In the genomic region with DNA sequence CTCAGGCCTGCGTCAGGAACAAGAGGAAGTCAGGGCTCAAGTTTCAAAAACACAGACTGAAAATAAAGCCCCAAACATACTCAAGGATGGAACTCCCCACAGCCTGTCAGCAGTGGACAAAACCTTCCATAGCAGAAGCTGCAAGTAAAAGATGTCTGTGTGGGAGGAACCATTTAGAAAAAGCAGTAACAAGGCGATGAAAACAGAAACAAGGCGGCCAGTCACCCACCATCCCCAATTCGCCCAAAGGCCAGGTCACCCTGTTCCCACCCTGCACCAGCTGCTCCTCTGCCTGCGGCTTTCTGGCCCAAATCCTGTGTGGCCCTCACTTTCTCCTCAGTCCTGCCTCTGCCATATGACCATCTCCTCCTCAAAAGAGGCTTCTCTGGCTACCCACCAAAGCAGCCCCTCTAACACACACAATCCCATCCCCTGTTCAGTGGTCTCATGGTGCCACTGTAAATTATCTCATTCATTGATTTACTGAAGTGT, we compare ENCODE assay signal across 1 cellular context.
TF ChIP-seq lines count a peak whose summit lies in the region.

No MANE protein-coding gene starts in this region.

TF ChIP-seq in IMR-90, 13 proteins besides CTCF, POLR2A, EP300 and RAD21 (continued from another document):
- TF ChIP-seq, protein P1, sequence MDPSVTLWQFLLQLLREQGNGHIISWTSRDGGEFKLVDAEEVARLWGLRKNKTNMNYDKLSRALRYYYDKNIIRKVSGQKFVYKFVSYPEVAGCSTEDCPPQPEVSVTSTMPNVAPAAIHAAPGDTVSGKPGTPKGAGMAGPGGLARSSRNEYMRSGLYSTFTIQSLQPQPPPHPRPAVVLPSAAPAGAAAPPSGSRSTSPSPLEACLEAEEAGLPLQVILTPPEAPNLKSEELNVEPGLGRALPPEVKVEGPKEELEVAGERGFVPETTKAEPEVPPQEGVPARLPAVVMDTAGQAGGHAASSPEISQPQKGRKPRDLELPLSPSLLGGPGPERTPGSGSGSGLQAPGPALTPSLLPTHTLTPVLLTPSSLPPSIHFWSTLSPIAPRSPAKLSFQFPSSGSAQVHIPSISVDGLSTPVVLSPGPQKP (IDR thresholded peaks at IDR 0.05; ENCODE audit: borderline replicate concordance, low read depth, low read length), result no peak
- TF ChIP-seq NFE2L2 (IDR thresholded peaks at IDR 0.05; ENCODE audit: low read depth, low read length), result no peak
- no peak for TF ChIP-seq MAFK (IDR thresholded peaks at IDR 0.05; ENCODE audit: low read depth, low read length)
- no peak for TF ChIP-seq SMC3 (IDR thresholded peaks at IDR 0.05; ENCODE audit: low read depth, low read length)
- TF ChIP-seq BHLHE40 (IDR thresholded peaks at IDR 0.05; ENCODE audit: low read depth, low read length), result no peak
TF ChIP-seq in IMR-90: peak in this region for 0.
